In genomic region chr17:77256710-77257109, GRCh38 we compare ENCODE assay signal across 31 cellular contexts.
DNase-seq lines count a peak whose midpoint lies in the region; ATAC-seq, FAIRE-seq and TF ChIP-seq lines count a peak whose summit lies in the region.
"Had no signal": no experiment of that assay in that cellular context is flagged by ENCODE, and none has a peak within 500 bp of the region (broad histone marks: within the 10 kb centered on the region; RNA-seq: fewer than 3 reads in every experiment).

No MANE protein-coding gene starts in this region.

- no peak overlapping the region for H2BK120ac ChIP-seq in H9 (ENCODE audit: low read depth, low read length, poor library complexity, severe bottlenecking)

- peaks cover 4 to 15% of the 10 kb centered on the region in 2 experiments; a peak in 3 of 4 replicates for H3K4me1 Mint-ChIP-seq in H9
- H3K4me1 Mint-ChIP-seq: CD4-positive, CD25-positive, alpha-beta regulatory T cell had no signal

- H3K18ac ChIP-seq in H9 (ENCODE audit: insufficient read length, low read depth, low read length), result no peak overlapping the region

- in situ Hi-C loops in Panc1 (cut with HindIII; ENCODE audit: low pct_unique_long_range_greater_than_20kb, low sequenced_read_pairs), result no loop called here

- H3K9ac ChIP-seq in H9 (ENCODE audit: extremely low read depth, insufficient read length, low read length), result no peak overlapping the region
- no peak overlapping the region for H3K9ac ChIP-seq in keratinocyte (ENCODE audit: control insufficient read depth, extremely low read depth, insufficient read depth, low read length)

- no peak overlapping the region for H4K8ac ChIP-seq in H9 (replicated peaks; ENCODE audit: insufficient read length, low read depth, low read length)

- H4K91ac ChIP-seq in H9 (ENCODE audit: insufficient read length, low read depth, low read length), result no peak overlapping the region

- no peaks in the 10 kb centered on the region for H3K23me2 ChIP-seq in H9 (ENCODE audit: insufficient read length, low read depth, low read length, poor library complexity, severe bottlenecking)

- no peaks in the 10 kb centered on the region for H3K36me3 Mint-ChIP-seq in H9 (ENCODE audit: insufficient read depth in 1 of 3, low read depth in 3 of 3)
- H3K36me3 Mint-ChIP-seq: activated naive CD8-positive, alpha-beta T cell; CD4-positive, CD25-positive, alpha-beta regulatory T cell; stimulated activated naive B cell treated with anti-CD40 and anti-IgM and Interleukin-4, amounts not matched to agents 10 μg/mL and 1 μg/mL and 100 μg/mL, for 72 hours had no signal

- CTCF ChIA-PET in Panc1 (lab: Charles Lee), result interaction anchor here (0.6 kb wide), 1 partner anchor 129 kb away, joined by 3 read pairs; no protein-coding TSS in a partner anchor

- H2BK12ac ChIP-seq in H9 (ENCODE audit: insufficient read length, low read depth, low read length), result no peak overlapping the region

- H4K5ac ChIP-seq in H9 (ENCODE audit: insufficient read length, low read depth, low read length), result no peak overlapping the region

- no peak overlapping the region for H2BK20ac ChIP-seq in H9 (ENCODE audit: low read depth, low read length, poor library complexity, severe bottlenecking)

- H2AK5ac ChIP-seq in H9 (ENCODE audit: insufficient read length, low read length), result no peak overlapping the region

- no peak overlapping the region for H3K27ac ChIP-seq in H9 (ENCODE audit: insufficient read length, low read depth, low read length)
- H3K27ac ChIP-seq in Panc1 (ENCODE audit: low read length), result peak overlapping the region; percentile 97
- no peak overlapping the region for H3K27ac ChIP-seq in keratinocyte (ENCODE audit: control insufficient read depth, insufficient read depth, low read length)
- H3K27ac ChIP-seq: body of pancreas, colonic mucosa had no signal

- H3K4me3 ChIP-seq in Panc1 (ENCODE audit: low read depth in 2 of 2, low read length in 2 of 2), result no peak overlapping the region
- H3K4me3 ChIP-seq in keratinocyte (ENCODE audit: control insufficient read depth in 2 of 3, extremely low read depth in 1 of 3, insufficient read depth in 2 of 3, low read depth in 1 of 3, low read length in 3 of 3), result no peak overlapping the region
- H3K4me3 ChIP-seq: body of pancreas, colonic mucosa, smooth muscle cell had no signal

- ATAC-seq in Panc1 (no peak), HG02642 (IDR thresholded peaks at IDR 0.05; ENCODE audit: poor library complexity, unreplicated experiment) (no peak), GM18520 (IDR thresholded peaks at IDR 0.05; ENCODE audit: unreplicated experiment) (no peak)
- ATAC-seq: body of pancreas; left cardiac atrium; stimulated activated naive B cell treated with anti-CD40 and anti-IgM and Interleukin-4, amounts not matched to agents 10 μg/mL and 1 μg/mL and 100 μg/mL, for 72 hours had no signal

- H3K27me3 Mint-ChIP-seq in H9 (ENCODE audit: low read depth), result peaks cover 6% of the 10 kb centered on the region

- H3K79me2 ChIP-seq in H9 (ENCODE audit: insufficient read depth, low read length) (no peaks in the 10 kb centered on the region), keratinocyte (ENCODE audit: control insufficient read depth, insufficient read depth, low read length) (no peaks in the 10 kb centered on the region)

- no peaks in the 10 kb centered on the region for H3K9me3 ChIP-seq in H9 (ENCODE audit: control insufficient read depth, low read depth, low read length)
- H3K9me3 ChIP-seq in Panc1 (ENCODE audit: control insufficient read depth, insufficient read depth, low read depth, low read length), result no peaks in the 10 kb centered on the region
- no peaks in the 10 kb centered on the region for H3K9me3 ChIP-seq in keratinocyte (ENCODE audit: control insufficient read depth, low read depth, low read length)
- H3K9me3 ChIP-seq: body of pancreas, colonic mucosa had no signal

- H3K56ac ChIP-seq in H9 (ENCODE audit: insufficient read length, low read depth, low read length), result no peak overlapping the region

- H3K79me1 ChIP-seq in H9 (ENCODE audit: insufficient read depth, low read depth, low read length, poor library complexity, severe bottlenecking), result no peaks in the 10 kb centered on the region

- WGBS in H9 (ENCODE audit: extremely low coverage, insufficient read length, low lambda C conversion rate), result no CpG with 5 or more reads among the region's 2 CpGs

- no TSS peak for BruUV-seq in Panc1 (replicated peaks; lab: Mats Ljungman, UMichigan)

- H4K20me1 ChIP-seq in H9 (ENCODE audit: control insufficient read depth, insufficient read depth, insufficient read length) (no peaks in the 10 kb centered on the region), keratinocyte (ENCODE audit: control insufficient read depth, extremely low read depth, insufficient read depth, low read length) (no peaks in the 10 kb centered on the region)

- DNase-seq in DMS79 (lab: John Stamatoyannopoulos, UW) (peak; percentile 83), H9 (no peak), Panc1 (ENCODE audit: low read depth, low spot score) (no peak), keratinocyte (ENCODE audit: low read depth, low spot score) (no peak), COLO668 (lab: John Stamatoyannopoulos, UW; ENCODE audit: unreplicated experiment) (no peak), NCI-H1930 (lab: John Stamatoyannopoulos, UW) (no peak)
- DNase-seq: activated CD4-positive, alpha-beta T cell treated with anti-CD3 and anti-CD28 coated beads, Interleukin-2, amount 50 U/mL, for 48 hours; activated CD4-positive, CD25-positive, alpha-beta regulatory T cell; activated CD8-positive, alpha-beta memory T cell treated with anti-CD3 and anti-CD28 coated beads, Interleukin-2, amount 50 U/mL, for 48 hours; body of pancreas; CD4-positive, CD25-positive, alpha-beta regulatory T cell; colonic mucosa; DMS153; GF-D8; GOT3; KBM-7; left cardiac atrium; MV-4-11; NCI-H2029; NCI-H446 treated with DMSO at 0.1 percent for 48 hours; NK-92 treated with Interleukin-12 subunit alpha and Interleukin-12 subunit beta, amount 100 ng/mL, for 24 hours; nucleus accumbens; stimulated activated naive B cell treated with anti-CD40 and anti-IgM and Interleukin-4, amounts not matched to agents 10 μg/mL and 1 μg/mL and 100 μg/mL, for 72 hours; T-helper 9 cell had no signal

- H3K27me3 ChIP-seq in H9 (ENCODE audit: insufficient read depth, low read length) (no peaks in the 10 kb centered on the region), Panc1 (ENCODE audit: control insufficient read depth, insufficient read depth, low read length) (no peaks in the 10 kb centered on the region), keratinocyte (ENCODE audit: control insufficient read depth, extremely low read depth, insufficient read depth, low read length) (no peaks in the 10 kb centered on the region)
- H3K27me3 ChIP-seq: body of pancreas, colonic mucosa had no signal

- H3T11ph ChIP-seq in H9 (ENCODE audit: low read length), result no peak overlapping the region

- no peak overlapping the region for H3K4ac ChIP-seq in H9 (ENCODE audit: low read depth, low read length)

- H3K4me2 ChIP-seq in H9 (ENCODE audit: insufficient read depth, insufficient read length, low read length), result no peak overlapping the region
- no peak overlapping the region for H3K4me2 ChIP-seq in keratinocyte (ENCODE audit: control insufficient read depth, extremely low read depth, insufficient read depth, low read depth, low read length)
- H3K4me2 ChIP-seq: smooth muscle cell had no signal

- no peak overlapping the region for H3K23ac ChIP-seq in H9 (ENCODE audit: insufficient read length, low read depth, low read length)

- H3K4me1 ChIP-seq in H9 (ENCODE audit: insufficient read depth, low read length) (no peaks in the 10 kb centered on the region), Panc1 (ENCODE audit: control insufficient read depth, insufficient read depth, low read length) (peaks cover 43% of the 10 kb centered on the region), keratinocyte (ENCODE audit: control insufficient read depth, extremely low read depth, insufficient read depth, low read length) (peaks cover 34% of the 10 kb centered on the region)
- H3K4me1 ChIP-seq: body of pancreas, colonic mucosa had no signal

- POLR2A ChIA-PET in Panc1 (lab: Charles Lee), result no interaction called here

- H3K14ac ChIP-seq in H9 (ENCODE audit: insufficient read depth, low read length), result no peak overlapping the region

- H3K9me1 ChIP-seq in keratinocyte (ENCODE audit: control insufficient read depth, extremely low read depth, insufficient read depth, low read length), result no peaks in the 10 kb centered on the region

- H2AFZ ChIP-seq in H9 (ENCODE audit: low read length) (no peak overlapping the region), keratinocyte (ENCODE audit: control insufficient read depth, low read length) (no peak overlapping the region)

- TF ChIP-seq CTCF in H9 (conservative IDR thresholded peaks at IDR 0.05), result peak; percentile 35; the same call in 2 of the 3 replicates
- TF ChIP-seq CTCF in Panc1 (IDR thresholded peaks at IDR 0.05), result no peak
- TF ChIP-seq CTCF in keratinocyte (optimal IDR thresholded peaks at IDR 0.05 in 1 of 3, IDR thresholded peaks at IDR 0.05 in 1 of 3, conservative IDR thresholded peaks at IDR 0.05 in 1 of 3; ENCODE audit: extremely low read depth in 1 of 3, insufficient read depth in 2 of 3, low read length in 3 of 3), result peak in 2 of 3 experiments; percentile 11 to 67

- dilution Hi-C loops in keratinocyte (cut with MboI; ENCODE audit: extremely low pct_ligation_motif_present, low sequenced_read_pairs), result no loop called here

- no peaks in the 10 kb centered on the region for H3K36me3 ChIP-seq in Panc1 (ENCODE audit: control insufficient read depth, insufficient read depth, low read length)
- H3K36me3 ChIP-seq in keratinocyte (ENCODE audit: control insufficient read depth in 2 of 2, extremely low read depth in 1 of 2, insufficient read depth in 2 of 2, low read length in 2 of 2), result no peaks in the 10 kb centered on the region
- H3K36me3 ChIP-seq: colonic mucosa had no signal

- intact Hi-C loops in Panc1 (cut with micrococcal nuclease; ENCODE audit: unreplicated experiment), result no loop called here

- H3K9me3 Mint-ChIP-seq in H9, result no peaks in the 10 kb centered on the region
- H3K9me3 Mint-ChIP-seq: activated T-helper 2 cell treated with anti-CD3 and anti-CD28 coated beads, Interferon-gamma antibody, Interleukin-2, Interleukin-4, amounts not matched to agents 10 μg/mL and 5 μg/mL and 100 μg/mL, durations not matched to agents 14 hours and 24 hours and 36 hours; memory B cell; stimulated activated naive B cell treated with anti-CD40 and anti-IgM and Interleukin-4, amounts not matched to agents 10 μg/mL and 1 μg/mL and 100 μg/mL, for 72 hours had no signal

- H3K4me3 Mint-ChIP-seq in H9, result no peak overlapping the region
- H3K4me3 Mint-ChIP-seq: activated naive CD8-positive, alpha-beta T cell; CD4-positive, CD25-positive, alpha-beta regulatory T cell; memory B cell; stimulated activated naive B cell treated with anti-CD40 and anti-IgM and Interleukin-4, amounts not matched to agents 10 μg/mL and 1 μg/mL and 100 μg/mL, for 72 hours had no signal

- H3K27ac Mint-ChIP-seq in H9, result no peak overlapping the region
- H3K27ac Mint-ChIP-seq: activated naive CD8-positive, alpha-beta T cell; activated T-helper 2 cell treated with anti-CD3 and anti-CD28 coated beads, Interferon-gamma antibody, Interleukin-2, Interleukin-4, amounts not matched to agents 10 μg/mL and 5 μg/mL and 100 μg/mL, durations not matched to agents 14 hours and 24 hours and 36 hours; memory B cell; stimulated activated naive B cell treated with anti-CD40 and anti-IgM and Interleukin-4, amounts not matched to agents 10 μg/mL and 1 μg/mL and 100 μg/mL, for 72 hours had no signal

- H2BK15ac ChIP-seq in H9 (ENCODE audit: low read depth, low read length), result no peak overlapping the region

- H2BK5ac ChIP-seq in H9 (ENCODE audit: insufficient read length, low read length), result no peak overlapping the region

- FAIRE-seq in keratinocyte (lab: Jason Lieb, UNC), result peak; percentile 56
- FAIRE-seq: endometrium had no signal
